4 cellular contexts compared by ENCODE assay signal in the genomic region with DNA sequence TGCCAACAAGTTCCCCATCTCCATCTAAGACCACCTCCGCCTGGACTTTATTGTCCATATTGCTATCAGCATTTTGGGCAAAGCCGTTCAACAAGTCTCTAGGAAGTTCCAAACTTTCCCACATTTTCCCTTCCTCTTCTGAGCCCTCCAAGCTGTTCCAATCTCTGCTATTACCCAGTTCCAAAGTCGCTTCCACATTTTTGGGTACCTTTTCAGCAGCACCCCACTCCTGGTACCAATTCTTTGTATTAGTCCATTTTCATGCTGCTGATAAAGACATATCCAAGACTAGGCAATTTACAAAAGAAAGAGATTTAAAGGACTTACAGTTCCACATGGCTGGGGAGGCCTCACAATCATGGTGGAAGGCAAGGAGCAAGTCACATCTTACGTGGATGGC. TPM values are rescaled to one million over a fixed set of nuclear protein-coding genes. Genes with fewer than 3 reads are reported as not detected.
"Had no signal": no experiment of that assay in that cellular context is flagged by ENCODE, and none has a peak within 500 bp of the region (broad histone marks: within the 10 kb centered on the region; RNA-seq: fewer than 3 reads in every experiment).

No MANE protein-coding gene starts in this region.

RNA-seq across cellular contexts. Expression of gene TXNDC2, which starts 20.0 kb away (rescaled TPM):
- total RNA-seq: HepG2, HT-29 had no signal
- polyA plus RNA-seq: HepG2, IgD-negative memory B cell, IMR-90 had no signal
